In the genomic region with DNA sequence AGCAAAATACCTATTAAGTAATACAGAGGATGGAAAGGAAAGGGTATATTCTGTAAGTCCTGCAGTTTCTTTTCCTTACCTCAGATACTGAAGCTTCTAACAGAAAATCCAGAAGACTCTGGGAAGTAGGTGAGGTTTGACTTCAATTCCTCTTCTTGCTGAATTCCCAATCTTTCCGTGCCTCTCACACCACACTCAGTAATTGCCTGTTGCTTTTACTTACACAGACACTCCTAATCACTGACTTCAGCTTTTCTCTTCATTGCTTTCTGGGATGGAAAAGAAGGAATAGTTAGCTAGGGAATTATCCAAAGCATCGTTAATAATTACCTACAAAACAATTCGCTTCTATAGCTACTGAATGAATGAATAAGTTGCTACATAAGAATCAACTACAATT, we compare ENCODE assay signal across 10 cellular contexts.
A peak's percentile ranks its signal among the peaks of the same experiment; 100 is the strongest.
DNase-seq lines count a peak whose midpoint lies in the region; ATAC-seq, FAIRE-seq and TF ChIP-seq lines count a peak whose summit lies in the region.
"Had no signal": no experiment of that assay in that cellular context is flagged by ENCODE, and none has a peak within 500 bp of the region (broad histone marks: within the 10 kb centered on the region; RNA-seq: fewer than 3 reads in every experiment).

No MANE protein-coding gene starts in this region.

- H2BK120ac ChIP-seq in H9 (ENCODE audit: low read depth, low read length, poor library complexity, severe bottlenecking): no peak overlapping the region

- peak overlapping the region in 1 of 2 experiments; percentile 58; a peak in 1 of 5 replicates for H3K4me3 Mint-ChIP-seq in H9
- H3K4me3 Mint-ChIP-seq: activated CD4-positive, alpha-beta memory T cell treated with anti-CD3 and anti-CD28 coated beads for 36 hours had no signal

- no peak overlapping the region for H3K56ac ChIP-seq in H9 (ENCODE audit: insufficient read length, low read depth, low read length)

- no peak overlapping the region for H3K27ac Mint-ChIP-seq in H9
- H3K27ac Mint-ChIP-seq: activated CD4-positive, alpha-beta memory T cell treated with anti-CD3 and anti-CD28 coated beads for 36 hours had no signal

- intact Hi-C loops in left ventricle myocardium superior (cut with micrococcal nuclease): loop anchor here (10.0 kb wide), 1 partner anchor 615 kb away; no protein-coding TSS in a partner anchor

- H4K91ac ChIP-seq in H9 (ENCODE audit: insufficient read length, low read depth, low read length): no peak overlapping the region

- H3K36me3 ChIP-seq in WERI-Rb-1: no peaks in the 10 kb centered on the region

- peaks cover 14% of the 10 kb centered on the region for H3K27me3 Mint-ChIP-seq in H9 (ENCODE audit: low read depth)

- FAIRE-seq in GM19239 (lab: Jason Lieb, UNC): no peak

- no peaks in the 10 kb centered on the region for H4K20me1 ChIP-seq in H9 (ENCODE audit: control insufficient read depth, insufficient read depth, insufficient read length)

- no peak overlapping the region for H4K8ac ChIP-seq in H9 (replicated peaks; ENCODE audit: insufficient read length, low read depth, low read length)

- H3K27me3 ChIP-seq in H9 (ENCODE audit: insufficient read depth, low read length) (no peaks in the 10 kb centered on the region), WERI-Rb-1 (ENCODE audit: insufficient read depth, low read depth, severe bottlenecking) (no peaks in the 10 kb centered on the region)

- no peak overlapping the region for H3K23ac ChIP-seq in H9 (ENCODE audit: insufficient read length, low read depth, low read length)

- H4K5ac ChIP-seq in H9 (ENCODE audit: insufficient read length, low read depth, low read length): no peak overlapping the region

- peak overlapping the region; percentile 37 for H3K9ac ChIP-seq in H9 (ENCODE audit: extremely low read depth, insufficient read length, low read length)

- H3K4me1 ChIP-seq in H9 (ENCODE audit: insufficient read depth, low read length): no peaks in the 10 kb centered on the region

- WGBS in H9 (ENCODE audit: extremely low coverage, insufficient read length, low lambda C conversion rate): no CpG with 5 or more reads among the region's 3 CpGs

- no peak overlapping the region for H2AK5ac ChIP-seq in H9 (ENCODE audit: insufficient read length, low read length)

- no peak overlapping the region for H2BK20ac ChIP-seq in H9 (ENCODE audit: low read depth, low read length, poor library complexity, severe bottlenecking)

- peak; percentile 28 for ATAC-seq in left ventricle myocardium superior

- H3K23me2 ChIP-seq in H9 (ENCODE audit: insufficient read length, low read depth, low read length, poor library complexity, severe bottlenecking): no peaks in the 10 kb centered on the region

- DNase-seq in H9 (no peak), WERI-Rb-1 (no peak), left ventricle myocardium superior (no peak), skeletal muscle cell (ENCODE audit: low read depth) (no peak), HuH-7.5 (ENCODE audit: low spot score) (no peak), UCSD-AML1 (lab: John Stamatoyannopoulos, UW; ENCODE audit: unreplicated experiment) (no peak), GM19239 (ENCODE audit: insufficient read length, low spot score) (no peak), NCI-H128 (lab: John Stamatoyannopoulos, UW; ENCODE audit: unreplicated experiment) (no peak)
- DNase-seq: stimulated activated naive CD4-positive, alpha-beta T cell treated with Interleukin-2 at 50 U/mL for 16 hours had no signal

- H3K4ac ChIP-seq in H9 (ENCODE audit: low read depth, low read length): no peak overlapping the region

- no peak overlapping the region for H2BK5ac ChIP-seq in H9 (ENCODE audit: insufficient read length, low read length)

- H3K27ac ChIP-seq in H9 (ENCODE audit: insufficient read length, low read depth, low read length) (no peak overlapping the region), WERI-Rb-1 (no peak overlapping the region)

- no peak overlapping the region for H3K14ac ChIP-seq in H9 (ENCODE audit: insufficient read depth, low read length)

- H3K36me3 Mint-ChIP-seq in H9 (ENCODE audit: insufficient read depth in 1 of 3, low read depth in 3 of 3): no peaks in the 10 kb centered on the region
- H3K36me3 Mint-ChIP-seq: activated CD4-positive, alpha-beta memory T cell treated with anti-CD3 and anti-CD28 coated beads for 36 hours had no signal

- no peak overlapping the region for H3K18ac ChIP-seq in H9 (ENCODE audit: insufficient read length, low read depth, low read length)

- H3K9me3 ChIP-seq in H9 (ENCODE audit: control insufficient read depth, low read depth, low read length): no peaks in the 10 kb centered on the region
- H3K9me3 ChIP-seq in WERI-Rb-1 (ENCODE audit: severe bottlenecking): no peaks in the 10 kb centered on the region

- no peak overlapping the region for H2AFZ ChIP-seq in H9 (ENCODE audit: low read length)

- peaks cover 6 to 8% of the 10 kb centered on the region in 2 experiments for H3K4me1 Mint-ChIP-seq in H9

- no peaks in the 10 kb centered on the region for H3K79me2 ChIP-seq in H9 (ENCODE audit: insufficient read depth, low read length)

- no peak overlapping the region for H2BK12ac ChIP-seq in H9 (ENCODE audit: insufficient read length, low read depth, low read length)

- no peak overlapping the region for H3T11ph ChIP-seq in H9 (ENCODE audit: low read length)

- no peaks in the 10 kb centered on the region for H3K9me3 Mint-ChIP-seq in H9
- H3K9me3 Mint-ChIP-seq: activated CD4-positive, alpha-beta memory T cell treated with anti-CD3 and anti-CD28 coated beads for 36 hours had no signal

- no peak overlapping the region for H3K4me2 ChIP-seq in H9 (ENCODE audit: insufficient read depth, insufficient read length, low read length)

- H2BK15ac ChIP-seq in H9 (ENCODE audit: low read depth, low read length): no peak overlapping the region

- no peak for TF ChIP-seq CTCF in H9 (conservative IDR thresholded peaks at IDR 0.05)
- TF ChIP-seq CTCF in WERI-Rb-1 (IDR thresholded peaks at IDR 0.05; ENCODE audit: low read depth, low read length): no peak

- H3K4me3 ChIP-seq in WERI-Rb-1 (ENCODE audit: low read depth, low read length) (peak overlapping the region; percentile 59), skeletal muscle cell (ENCODE audit: low read depth, low read length) (peak overlapping the region; percentile 37)

- H3K79me1 ChIP-seq in H9 (ENCODE audit: insufficient read depth, low read depth, low read length, poor library complexity, severe bottlenecking): no peaks in the 10 kb centered on the region
